Comparison of ENCODE assay signal across 20 cellular contexts in genomic region chr5:10277773-10278630, GRCh38. TPM values are rescaled to one million over a fixed set of nuclear protein-coding genes. Genes with fewer than 3 reads are reported as not detected.
DNase-seq lines count a peak whose midpoint lies in the region; ATAC-seq, FAIRE-seq and TF ChIP-seq lines count a peak whose summit lies in the region.
"Had no signal": no experiment of that assay in that cellular context is flagged by ENCODE, and none has a peak within 500 bp of the region (broad histone marks: within the 10 kb centered on the region; RNA-seq: fewer than 3 reads in every experiment).

No MANE protein-coding gene starts in this region.

- TF ChIP-seq RAD21 in HepG2 (CRISPR knock-in tag; IDR thresholded peaks at IDR 0.05) = no peak

- no peak overlapping the region for H3K9ac ChIP-seq in HepG2 (ENCODE audit: insufficient read depth, low read depth, low read length)
- H3K9ac ChIP-seq in colonic mucosa (ENCODE audit: low read depth in 2 of 2, low read length in 2 of 2) = no peak overlapping the region
- H3K9ac ChIP-seq: BLaER1, GM23248 had no signal

- CTCF ChIA-PET in HepG2 (lab: Yijun Ruan, JAX; ENCODE audit: low intra/inter-chr PET ratio, low total read pairs) = no interaction called here

- TF ChIP-seq CTCF in HepG2 (CRISPR knock-in tag; IDR thresholded peaks at IDR 0.05) = no peak
- TF ChIP-seq CTCF in right lobe of liver (IDR thresholded peaks at IDR 0.05) = no peak
- TF ChIP-seq CTCF in colonic mucosa (IDR thresholded peaks at IDR 0.05) = no peak

- no peak overlapping the region for H3K4me2 ChIP-seq in HepG2 (ENCODE audit: low read depth, low read length)
- H3K4me2 ChIP-seq: BLaER1, PC-9 had no signal

- TF ChIP-seq EP300 in HepG2 (IDR thresholded peaks at IDR 0.05; ENCODE audit: low read depth in 2 of 2, low read length in 2 of 2) (no peak), HepG2 (CRISPR knock-in tag; IDR thresholded peaks at IDR 0.05; ENCODE audit: borderline replicate concordance) (no peak)

- H3K4me3 ChIP-seq in HepG2 (replicated peaks in 1 of 3; ENCODE audit: insufficient read depth in 1 of 3, low read depth in 2 of 3, low read length in 3 of 3) (no peak overlapping the region), right lobe of liver (no peak overlapping the region), colonic mucosa (no peak overlapping the region)
- H3K4me3 ChIP-seq: BLaER1, GM23248, PC-9, SJSA1 had no signal

- DNase-seq in HepG2 (ENCODE audit: low spot score) (no peak), right lobe of liver (no peak), colonic mucosa (peak; percentile 12), NCI-H1436 (lab: John Stamatoyannopoulos, UW) (no peak), T-helper 17 cell (no peak)
- DNase-seq in stimulated activated effector memory CD8-positive, alpha-beta T cell treated with anti-CD3 and anti-CD28 coated beads, Interleukin-12 subunit alpha, Interleukin-12 subunit beta, amount 100 ng/mL, for 72 hours (ENCODE audit: low spot score in 2 of 2) = no peak
- DNase-seq: CD4-positive, CD25-positive, alpha-beta regulatory T cell; DMS53; GM23248; H9; KBM-7; NCI-H1105 treated with DMSO at 0.1 percent for 48 hours; NCI-H1694; NCI-H2029 treated with DMSO at 0.1 percent for 48 hours; NCI-H526 treated with DMSO at 0.1 percent for 48 hours; Right ventricle myocardium superior had no signal

- no peak for FAIRE-seq in HepG2 (lab: Jason Lieb, UNC)

- H3K4me1 ChIP-seq in HepG2 (ENCODE audit: insufficient read depth, low read length) (peaks cover 14% of the 10 kb centered on the region), right lobe of liver (peaks cover 0 to 24% (median 7%) of the 10 kb centered on the region in 4 donors), colonic mucosa (no peaks in the 10 kb centered on the region)

- H3K36me3 ChIP-seq in HepG2 (replicated peaks in 1 of 2; ENCODE audit: control insufficient read depth in 1 of 2, insufficient read depth in 2 of 2, low read length in 2 of 2) (no peaks in the 10 kb centered on the region; a peak in 1 of 5 replicates), right lobe of liver (peaks cover 0 to 19% (median 0%) of the 10 kb centered on the region in 4 donors), colonic mucosa (no peaks in the 10 kb centered on the region)
- H3K36me3 ChIP-seq: BLaER1, SJSA1 had no signal

- no peak overlapping the region for H2AFZ ChIP-seq in HepG2 (ENCODE audit: low read length)
- H2AFZ ChIP-seq: GM23248, PC-9 had no signal

- H3K79me2 ChIP-seq in HepG2 (ENCODE audit: insufficient read depth, low read length) = no peaks in the 10 kb centered on the region

- H3K27me3 ChIP-seq in HepG2 (ENCODE audit: control insufficient read depth in 1 of 2, insufficient read depth in 2 of 2, low read length in 2 of 2) = no peaks in the 10 kb centered on the region
- H3K27me3 ChIP-seq in right lobe of liver = no peaks in the 10 kb centered on the region
- H3K27me3 ChIP-seq in colonic mucosa = no peaks in the 10 kb centered on the region
- H3K27me3 ChIP-seq: BLaER1, SJSA1 had no signal

- POLR2A ChIA-PET in HepG2 (lab: Yijun Ruan, JAX) = no interaction called here

- H4K20me1 ChIP-seq in HepG2 (ENCODE audit: insufficient read depth, low read length) = no peaks in the 10 kb centered on the region
- H4K20me1 ChIP-seq: BLaER1 had no signal

- H3K36me3 Mint-ChIP-seq in stimulated activated effector memory CD8-positive, alpha-beta T cell treated with anti-CD3 and anti-CD28 coated beads, Interleukin-12 subunit alpha, Interleukin-12 subunit beta, amount 100 ng/mL, for 72 hours = no peaks in the 10 kb centered on the region
- peaks cover 3% of the 10 kb centered on the region for H3K36me3 Mint-ChIP-seq in T-helper 17 cell (ENCODE audit: low read depth)
- H3K36me3 Mint-ChIP-seq: CD4-positive, CD25-positive, alpha-beta regulatory T cell had no signal

- intact Hi-C loops in HepG2 (cut with micrococcal nuclease; ENCODE audit: unreplicated experiment) (no loop called here), right lobe of liver (cut with DNase I) (no loop called here), colonic mucosa (cut with DNase I) (no loop called here)

- H3K9me3 ChIP-seq in HepG2 (ENCODE audit: low read length) (no peaks in the 10 kb centered on the region), right lobe of liver (no peaks in the 10 kb centered on the region), colonic mucosa (no peaks in the 10 kb centered on the region), T-helper 17 cell (ENCODE audit: control insufficient read depth, low read length, poor library complexity, severe bottlenecking) (no peaks in the 10 kb centered on the region)
- H3K9me3 ChIP-seq: BLaER1, SJSA1 had no signal

- peaks cover 6% of the 10 kb centered on the region for H3K4me1 Mint-ChIP-seq in stimulated activated effector memory CD8-positive, alpha-beta T cell treated with anti-CD3 and anti-CD28 coated beads, Interleukin-12 subunit alpha, Interleukin-12 subunit beta, amount 100 ng/mL, for 72 hours
- peaks cover 9% of the 10 kb centered on the region for H3K4me1 Mint-ChIP-seq in T-helper 17 cell

- no peak for TF ChIP-seq POLR2A in HepG2 (IDR thresholded peaks at IDR 0.05; ENCODE audit: insufficient read depth in 1 of 2, low read depth in 2 of 2, low read length in 2 of 2)
- no peak for TF ChIP-seq POLR2A in right lobe of liver (IDR thresholded peaks at IDR 0.05)

- H3K4me3 Mint-ChIP-seq in stimulated activated effector memory CD8-positive, alpha-beta T cell treated with anti-CD3 and anti-CD28 coated beads, Interleukin-12 subunit alpha, Interleukin-12 subunit beta, amount 100 ng/mL, for 72 hours = no peak overlapping the region
- H3K4me3 Mint-ChIP-seq in T-helper 17 cell = no peak overlapping the region
- H3K4me3 Mint-ChIP-seq: CD4-positive, CD25-positive, alpha-beta regulatory T cell; H9 had no signal

- H3K27ac Mint-ChIP-seq in stimulated activated effector memory CD8-positive, alpha-beta T cell treated with anti-CD3 and anti-CD28 coated beads, Interleukin-12 subunit alpha, Interleukin-12 subunit beta, amount 100 ng/mL, for 72 hours = no peak overlapping the region
- no peak overlapping the region for H3K27ac Mint-ChIP-seq in T-helper 17 cell
- H3K27ac Mint-ChIP-seq: CD4-positive, CD25-positive, alpha-beta regulatory T cell had no signal

- BruUV-seq in HepG2 (replicated peaks; lab: Mats Ljungman, UMichigan) = no TSS peak

- no peaks in the 10 kb centered on the region for H3K9me3 Mint-ChIP-seq in stimulated activated effector memory CD8-positive, alpha-beta T cell treated with anti-CD3 and anti-CD28 coated beads, Interleukin-12 subunit alpha, Interleukin-12 subunit beta, amount 100 ng/mL, for 72 hours
- H3K9me3 Mint-ChIP-seq: H9 had no signal

- H3K27me3 Mint-ChIP-seq in T-helper 17 cell = peaks cover 8% of the 10 kb centered on the region

- 96% methylated on average over 9 of the region's 13 CpGs for WGBS in HepG2 (ENCODE audit: low lambda C conversion rate)
- 89% methylated on average over 9 of the region's 13 CpGs for WGBS in right lobe of liver (ENCODE audit: insufficient coverage, low coverage, low lambda C conversion rate, missing lambda C conversion rate)

- ATAC-seq in HepG2 (no peak), right lobe of liver (no peak), HG03045 (IDR thresholded peaks at IDR 0.05; ENCODE audit: unreplicated experiment) (no peak), T-helper 17 cell (no peak)
- peak; percentile 21 for ATAC-seq in stimulated activated effector memory CD8-positive, alpha-beta T cell treated with anti-CD3 and anti-CD28 coated beads, Interleukin-12 subunit alpha, Interleukin-12 subunit beta, amount 100 ng/mL, for 72 hours

- in situ Hi-C loops in HepG2 (cut with HindIII; ENCODE audit: extremely low pct_ligation_motif_present, low pct_unique_long_range_greater_than_20kb) = no loop called here

- H3K27ac ChIP-seq in HepG2 (ENCODE audit: extremely low read length, insufficient read depth, low read length) (no peak overlapping the region), right lobe of liver (no peak overlapping the region), colonic mucosa (no peak overlapping the region)
- H3K27ac ChIP-seq: BLaER1, GM23248, PC-9, SJSA1 had no signal

RNA-seq across cellular contexts. Expression of gene CCT5, which starts 27.9 kb away (rescaled TPM):
- 708 and 1,053 TPM in 2 replicates for total RNA-seq in HepG2 (2016; rRNA removed; fragmentation: Illumina TruSeq; extraction: Trizol)
- total RNA-seq in HepG2 (2016; cell fraction: cytosol; rRNA removed; fragmentation: Illumina TruSeq; extraction: Trizol; ENCODE audit: low read depth) = 114 and 133 TPM in 2 replicates
- 720 and 1,097 TPM in 2 replicates for total RNA-seq in HepG2 (2016; cell fraction: insoluble cytoplasmic fraction; rRNA removed; fragmentation: Illumina TruSeq; extraction: Trizol)
- 191 and 222 TPM in 2 replicates for total RNA-seq in HepG2 (2016; cell fraction: membrane; rRNA removed; fragmentation: Illumina TruSeq; extraction: Trizol)
- total RNA-seq in HepG2 (2016; cell fraction: nucleus; rRNA removed; fragmentation: Illumina TruSeq; extraction: Trizol) = 268 and 275 TPM in 2 replicates
- 294 and 319 TPM in 2 replicates for polyA plus RNA-seq in HepG2 (2011; rRNA removed)
- 302 and 393 TPM in 2 replicates for polyA plus RNA-seq in HepG2 (2011; cell fraction: cytosol; rRNA removed)
- polyA plus RNA-seq in HepG2 (2011; cell fraction: nucleus; rRNA removed) = 114 and 130 TPM in 2 replicates
- 339 and 386 TPM in 2 replicates for polyA plus RNA-seq in HepG2 (2012)
- polyA plus RNA-seq in HepG2 (2016; cell fraction: cytosol; fragmentation: Illumina TruSeq; extraction: Trizol; ENCODE audit: low read depth) = 82.0 and 88.3 TPM in 2 replicates
- polyA plus RNA-seq in HepG2 (2016; cell fraction: insoluble cytoplasmic fraction; fragmentation: Illumina TruSeq; extraction: Trizol; ENCODE audit: low read depth) = 785 and 829 TPM in 2 replicates
- polyA plus RNA-seq in HepG2 (2016; cell fraction: membrane; fragmentation: Illumina TruSeq; extraction: Trizol; ENCODE audit: low read depth) = 96.5 and 109 TPM in 2 replicates
- polyA plus RNA-seq in HepG2 (2016; cell fraction: nucleus; fragmentation: Illumina TruSeq; extraction: Trizol; ENCODE audit: insufficient read depth, low read depth) = 284 and 310 TPM in 2 replicates
- 354 and 1,739 TPM in 2 replicates for polyA minus RNA-seq in HepG2 (2011; rRNA and poly(A)+ RNA removed; ENCODE audit: low replicate concordance)
- polyA minus RNA-seq in HepG2 (2011; cell fraction: cytosol; rRNA and poly(A)+ RNA removed) = 264 and 280 TPM in 2 replicates
- 179 and 238 TPM in 2 replicates for polyA minus RNA-seq in HepG2 (2011; cell fraction: nucleus; rRNA and poly(A)+ RNA removed)
- total RNA-seq in right lobe of liver = 100 to 1,000 TPM in 2 of 6 experiments, 10 to 100 TPM in 4; 39.7 to 124 (median 74.8) TPM
- 100 to 1,000 TPM; 156 to 341 TPM for total RNA-seq in colonic mucosa
- 10 to 100 TPM; 62.6 to 73.0 TPM for total RNA-seq in T-helper 17 cell

RNA-seq across cellular contexts. Expression of gene ATPSCKMT, which starts 28.3 kb away (rescaled TPM):
- total RNA-seq in HepG2 (2016; rRNA removed; fragmentation: Illumina TruSeq; extraction: Trizol) = 12.1 and 15.0 TPM in 2 replicates
- 4.0 and 4.9 TPM in 2 replicates for total RNA-seq in HepG2 (2016; cell fraction: cytosol; rRNA removed; fragmentation: Illumina TruSeq; extraction: Trizol; ENCODE audit: low read depth)
- 13.6 and 19.6 TPM in 2 replicates for total RNA-seq in HepG2 (2016; cell fraction: insoluble cytoplasmic fraction; rRNA removed; fragmentation: Illumina TruSeq; extraction: Trizol)
- total RNA-seq in HepG2 (2016; cell fraction: membrane; rRNA removed; fragmentation: Illumina TruSeq; extraction: Trizol) = 4.1 and 5.4 TPM in 2 replicates
- total RNA-seq in HepG2 (2016; cell fraction: nucleus; rRNA removed; fragmentation: Illumina TruSeq; extraction: Trizol) = 16.6 and 21.5 TPM in 2 replicates
- polyA plus RNA-seq in HepG2 (2011; rRNA removed) = 3.7 and 5.7 TPM in 2 replicates
- polyA plus RNA-seq in HepG2 (2011; cell fraction: cytosol; rRNA removed) = 5.1 and 9.0 TPM in 2 replicates
- 3.9 and 7.9 TPM in 2 replicates for polyA plus RNA-seq in HepG2 (2011; cell fraction: nucleus; rRNA removed)
- polyA plus RNA-seq in HepG2 (2012) = 4.2 and 4.3 TPM in 2 replicates
- 1.1 and 1.9 TPM in 2 replicates for polyA plus RNA-seq in HepG2 (2016; cell fraction: cytosol; fragmentation: Illumina TruSeq; extraction: Trizol; ENCODE audit: low read depth)
- 10.6 and 12.7 TPM in 2 replicates for polyA plus RNA-seq in HepG2 (2016; cell fraction: insoluble cytoplasmic fraction; fragmentation: Illumina TruSeq; extraction: Trizol; ENCODE audit: low read depth)
- polyA plus RNA-seq in HepG2 (2016; cell fraction: membrane; fragmentation: Illumina TruSeq; extraction: Trizol; ENCODE audit: low read depth) = 2.4 and 2.7 TPM in 2 replicates
- 16.2 and 20.4 TPM in 2 replicates for polyA plus RNA-seq in HepG2 (2016; cell fraction: nucleus; fragmentation: Illumina TruSeq; extraction: Trizol; ENCODE audit: insufficient read depth, low read depth)
- polyA minus RNA-seq in HepG2 (2011; rRNA and poly(A)+ RNA removed; ENCODE audit: low replicate concordance) = 5.1 and 23.0 TPM in 2 replicates
- 2.2 and 4.3 TPM in 2 replicates for polyA minus RNA-seq in HepG2 (2011; cell fraction: cytosol; rRNA and poly(A)+ RNA removed)
- polyA minus RNA-seq in HepG2 (2011; cell fraction: nucleus; rRNA and poly(A)+ RNA removed) = 17.3 and 18.8 TPM in 2 replicates
- total RNA-seq in right lobe of liver = 10 to 100 TPM in 5 of 6 experiments, 1 to 10 TPM in 1; 7.5 to 16.0 (median 14.1) TPM
- 10 to 100 TPM; 11.9 to 28.4 TPM for total RNA-seq in colonic mucosa
- total RNA-seq in T-helper 17 cell = 1 to 10 TPM; 6.1 to 6.5 TPM

RNA-seq across cellular contexts. Expression of gene CMBL, which starts 29.7 kb away (rescaled TPM):
- 11.5 and 19.6 TPM in 2 replicates for total RNA-seq in HepG2 (2016; rRNA removed; fragmentation: Illumina TruSeq; extraction: Trizol)
- total RNA-seq in HepG2 (2016; cell fraction: cytosol; rRNA removed; fragmentation: Illumina TruSeq; extraction: Trizol; ENCODE audit: low read depth) = 5.2 TPM in 2 replicates
- 10.8 and 20.2 TPM in 2 replicates for total RNA-seq in HepG2 (2016; cell fraction: insoluble cytoplasmic fraction; rRNA removed; fragmentation: Illumina TruSeq; extraction: Trizol)
- 16.6 and 16.8 TPM in 2 replicates for total RNA-seq in HepG2 (2016; cell fraction: membrane; rRNA removed; fragmentation: Illumina TruSeq; extraction: Trizol)
- total RNA-seq in HepG2 (2016; cell fraction: nucleus; rRNA removed; fragmentation: Illumina TruSeq; extraction: Trizol) = 6.0 and 7.0 TPM in 2 replicates
- polyA plus RNA-seq in HepG2 (2011; rRNA removed) = 12.7 and 17.0 TPM in 2 replicates
- 17.0 and 27.6 TPM in 2 replicates for polyA plus RNA-seq in HepG2 (2011; cell fraction: cytosol; rRNA removed)
- 4.1 and 7.8 TPM in 2 replicates for polyA plus RNA-seq in HepG2 (2011; cell fraction: nucleus; rRNA removed)
- polyA plus RNA-seq in HepG2 (2012) = 16.9 and 18.5 TPM in 2 replicates
- 9.6 and 10.7 TPM in 2 replicates for polyA plus RNA-seq in HepG2 (2016; cell fraction: cytosol; fragmentation: Illumina TruSeq; extraction: Trizol; ENCODE audit: low read depth)
- 42.7 and 43.4 TPM in 2 replicates for polyA plus RNA-seq in HepG2 (2016; cell fraction: insoluble cytoplasmic fraction; fragmentation: Illumina TruSeq; extraction: Trizol; ENCODE audit: low read depth)
- 22.0 and 22.7 TPM in 2 replicates for polyA plus RNA-seq in HepG2 (2016; cell fraction: membrane; fragmentation: Illumina TruSeq; extraction: Trizol; ENCODE audit: low read depth)
- polyA plus RNA-seq in HepG2 (2016; cell fraction: nucleus; fragmentation: Illumina TruSeq; extraction: Trizol; ENCODE audit: insufficient read depth, low read depth) = 16.1 and 16.6 TPM in 2 replicates
- 30.1 and 125 TPM in 2 replicates for polyA minus RNA-seq in HepG2 (2011; rRNA and poly(A)+ RNA removed; ENCODE audit: low replicate concordance)
- 17.9 and 19.5 TPM in 2 replicates for polyA minus RNA-seq in HepG2 (2011; cell fraction: cytosol; rRNA and poly(A)+ RNA removed)
- 4.9 and 8.1 TPM in 2 replicates for polyA minus RNA-seq in HepG2 (2011; cell fraction: nucleus; rRNA and poly(A)+ RNA removed)
- 100 to 1,000 TPM in 3 of 6 experiments, 10 to 100 TPM in 3; 29.4 to 206 (median 97.7) TPM for total RNA-seq in right lobe of liver
- total RNA-seq in colonic mucosa = 100 to 1,000 TPM; 123 to 186 TPM
- under 1 TPM; 0.22 to 0.39 TPM for total RNA-seq in T-helper 17 cell
